ENCODE assay signal across 20 cellular contexts in genomic region chr9:21853414-21853813, GRCh38. TPM values are rescaled to one million over a fixed set of nuclear protein-coding genes. Genes with fewer than 3 reads are reported as not detected.
DNase-seq lines count a peak whose midpoint lies in the region; ATAC-seq and TF ChIP-seq lines count a peak whose summit lies in the region.
"Had no signal": no experiment of that assay in that cellular context is flagged by ENCODE, and none has a peak within 500 bp of the region (broad histone marks: within the 10 kb centered on the region; RNA-seq: fewer than 3 reads in every experiment).

No MANE protein-coding gene starts in this region.

- H3K4me1 Mint-ChIP-seq in Calu3 (ENCODE audit: low read depth, unreplicated experiment): peaks cover 54% of the 10 kb centered on the region

- H3K36me3 ChIP-seq in PC-9 (ENCODE audit: low read depth) (peaks cover 25% of the 10 kb centered on the region), mucosa of stomach (ENCODE audit: control insufficient read depth, insufficient read depth, low read length) (no peaks in the 10 kb centered on the region)

- CTCF ChIA-PET in Calu3 (lab: Charles Lee): interaction anchor here (0.5 to 1.6 kb wide), 5 partner anchors 10 to 155 kb away, joined by 3 to 7 read pairs (median 3); partner anchors contain the start of gene CDKN2B
- CTCF ChIA-PET in PC-9 (lab: Charles Lee): interaction anchor here (1.1 kb wide), 1 partner anchor 10 kb away, joined by 3 read pairs; no protein-coding TSS in a partner anchor

- no peaks in the 10 kb centered on the region for H3K9me2 ChIP-seq in PC-9 (ENCODE audit: insufficient read depth)

- no peak overlapping the region for H3K9ac ChIP-seq in mucosa of stomach (ENCODE audit: low read length)

- H3K4me1 ChIP-seq in PC-9 (replicated peaks; ENCODE audit: insufficient read depth): peaks cover 30% of the 10 kb centered on the region
- peaks cover 39% of the 10 kb centered on the region for H3K4me1 ChIP-seq in mucosa of stomach (ENCODE audit: control insufficient read depth, insufficient read depth, low read length)

- peak; percentile 95 for ATAC-seq in left colon
- no peak for ATAC-seq in GM21515 (IDR thresholded peaks at IDR 0.05; ENCODE audit: unreplicated experiment)
- no peak for ATAC-seq in HG02852 (IDR thresholded peaks at IDR 0.05; ENCODE audit: unreplicated experiment)

- TF ChIP-seq CTCF in Calu3 (IDR thresholded peaks at IDR 0.05; ENCODE audit: unreplicated experiment) (no peak), PC-9 (conservative IDR thresholded peaks at IDR 0.05) (no peak)

- no peaks in the 10 kb centered on the region for H4K20me1 ChIP-seq in PC-9 (ENCODE audit: insufficient read depth)

- H3K36me3 Mint-ChIP-seq in Calu3 (ENCODE audit: insufficient read depth, unreplicated experiment): peaks cover 63% of the 10 kb centered on the region

- no peaks in the 10 kb centered on the region for H3K27me3 Mint-ChIP-seq in Calu3 (ENCODE audit: unreplicated experiment)
- H3K27me3 Mint-ChIP-seq: CD4-positive, alpha-beta memory T cell had no signal

- H3K4me2 ChIP-seq in PC-9: 0 out of 2 replicates have a peak overlapping the region, but pooled peaks have one; percentile 49

- H3K4me3 ChIP-seq in PC-9: no peak overlapping the region
- H3K4me3 ChIP-seq in mucosa of stomach (ENCODE audit: low read length): peak overlapping the region; percentile 21
- H3K4me3 ChIP-seq: Peyer's patch, SK-N-MC had no signal

- H2AFZ ChIP-seq in PC-9: no peak overlapping the region

- H3K27ac ChIP-seq in PC-9: peak overlapping the region; percentile 50; the same call in 1 of the 2 replicates
- H3K27ac ChIP-seq: SK-N-MC had no signal

- POLR2A ChIA-PET in PC-9 (lab: Charles Lee; ENCODE audit: unreplicated experiment): interaction anchor here (0.9 kb wide), 1 partner anchor 176 kb away, joined by 5 read pairs; no protein-coding TSS in a partner anchor

- peak overlapping the region; percentile 17 for H3K4me3 Mint-ChIP-seq in Calu3 (ENCODE audit: low read depth, unreplicated experiment)
- H3K4me3 Mint-ChIP-seq: CD4-positive, alpha-beta memory T cell had no signal

- H3K9me3 Mint-ChIP-seq in Calu3 (ENCODE audit: low read depth, unreplicated experiment): no peaks in the 10 kb centered on the region

- H3K9me3 ChIP-seq in PC-9 (ENCODE audit: insufficient read depth, low read depth) (no peaks in the 10 kb centered on the region), mucosa of stomach (ENCODE audit: control insufficient read depth, low read length) (no peaks in the 10 kb centered on the region)
- H3K9me3 ChIP-seq: Peyer's patch had no signal

- peaks cover 9% of the 10 kb centered on the region for H3K79me2 ChIP-seq in PC-9 (ENCODE audit: low read depth)

- H3K27ac Mint-ChIP-seq in Calu3 (ENCODE audit: unreplicated experiment): peak overlapping the region; percentile 70

- BruUV-seq in Calu3 (replicated peaks; lab: Mats Ljungman, UMichigan): no TSS peak
- no TSS peak for BruUV-seq in PC-9 (replicated peaks; lab: Mats Ljungman, UMichigan)

- H3F3A ChIP-seq in PC-9 (ENCODE audit: insufficient read depth, low read depth): peaks cover 36% of the 10 kb centered on the region

- intact Hi-C loops in Calu3 (cut with micrococcal nuclease; ENCODE audit: unreplicated experiment) (loop anchor here (2.0 kb wide), 1 partner anchor 17 kb away; no protein-coding TSS in a partner anchor), PC-9 (cut with micrococcal nuclease; ENCODE audit: unreplicated experiment) (no loop called here), left colon (cut with DNase I, micrococcal nuclease) (no loop called here)

- peak; percentile 14 for DNase-seq in Calu3
- DNase-seq in PC-9: no peak
- DNase-seq in left colon: peak in 1 of 2 donors; percentile 6
- DNase-seq in MV-4-11 (lab: John Stamatoyannopoulos, UW): no peak
- DNase-seq in NCI-H2196 (lab: John Stamatoyannopoulos, UW; ENCODE audit: unreplicated experiment): no peak
- DNase-seq: GF-D8, NCI-H1436, NCI-H2029, NCI-H2171, NCI-H446 treated with DMSO at 0.1 percent for 48 hours, NCI-H748 treated with DMSO at 0.1 percent for 48 hours, Right ventricle myocardium superior had no signal

- H3K27me3 ChIP-seq in PC-9 (ENCODE audit: insufficient read depth, low read depth) (no peaks in the 10 kb centered on the region), mucosa of stomach (ENCODE audit: control insufficient read depth, insufficient read depth, low read length) (no peaks in the 10 kb centered on the region)
- H3K27me3 ChIP-seq: Peyer's patch had no signal

RNA-seq across cellular contexts. Expression of gene MTAP, which starts 51.0 kb away (rescaled TPM):
- 139 and 177 TPM in 2 replicates for total RNA-seq in Calu3 (2022)
- total RNA-seq in PC-9 (2021): 44.1 and 46.1 TPM in 2 replicates
- 10 to 100 TPM; 19.7 to 23.0 TPM for total RNA-seq in left colon
- total RNA-seq: A172, Daoy had no signal
